Comparison of ENCODE assay signal across 15 cellular contexts in genomic region chr20:48789781-48790544, GRCh38. TPM values are rescaled to one million over a fixed set of nuclear protein-coding genes. Genes with fewer than 3 reads are reported as not detected.
DNase-seq lines count a peak whose midpoint lies in the region; ATAC-seq and TF ChIP-seq lines count a peak whose summit lies in the region.
"Had no signal": no experiment of that assay in that cellular context is flagged by ENCODE, and none has a peak within 500 bp of the region (broad histone marks: within the 10 kb centered on the region; RNA-seq: fewer than 3 reads in every experiment).

No MANE protein-coding gene starts in this region.

- H3K9me3 ChIP-seq in neuronal stem cell (replicated peaks in 1 of 2; ENCODE audit: control insufficient read depth in 2 of 2, insufficient read depth in 1 of 2, low read depth in 1 of 2, low read length in 2 of 2) (no peaks in the 10 kb centered on the region), esophagus squamous epithelium (no peaks in the 10 kb centered on the region)
- H3K9me3 ChIP-seq: adrenal gland had no signal

- DNase-seq in NCI-H510A treated with DMSO at 0.1 percent for 48 hours (lab: John Stamatoyannopoulos, UW) = peak; percentile 6
- no peak for DNase-seq in NCI-H510A (lab: John Stamatoyannopoulos, UW)
- DNase-seq in LHCN-M2 (ENCODE audit: low read depth) = peak; percentile 33
- DNase-seq in caudate nucleus (lab: John Stamatoyannopoulos, UW) = no peak
- no peak for DNase-seq in neuronal stem cell (ENCODE audit: low spot score)
- no peak for DNase-seq in activated CD4-positive, CD25-positive, alpha-beta regulatory T cell (lab: John Stamatoyannopoulos, UW)
- DNase-seq in esophagus squamous epithelium (lab: John Stamatoyannopoulos, UW) = no peak
- DNase-seq: DND-41, NCI-H1092, SHP77 had no signal

- H3K79me1 ChIP-seq in neuronal stem cell (ENCODE audit: low read depth, low read length) = peaks cover 2% of the 10 kb centered on the region

- H2AK5ac ChIP-seq in neuronal stem cell (ENCODE audit: low read depth, low read length) = no peak overlapping the region

- H3K4me2 ChIP-seq in neuronal stem cell (ENCODE audit: insufficient read depth, low read length, poor library complexity, severe bottlenecking) = no peak overlapping the region

- ATAC-seq in HG02981 (IDR thresholded peaks at IDR 0.05; ENCODE audit: unreplicated experiment) = no peak
- ATAC-seq: HCT116 had no signal

- no peak overlapping the region for H2BK15ac ChIP-seq in neuronal stem cell (ENCODE audit: low read length)

- H3K14ac ChIP-seq in neuronal stem cell (ENCODE audit: low read length) = no peak overlapping the region

- H4K8ac ChIP-seq in neuronal stem cell (ENCODE audit: low read depth, low read length) = no peak overlapping the region

- no peak for TF ChIP-seq CTCF in esophagus squamous epithelium (IDR thresholded peaks at IDR 0.05)

- no peak overlapping the region for H2BK12ac ChIP-seq in neuronal stem cell (ENCODE audit: low read length)

- TF ChIP-seq POLR2A in esophagus squamous epithelium (IDR thresholded peaks at IDR 0.05) = no peak

- intact Hi-C loops in esophagus squamous epithelium (cut with DNase I) = no loop called here

- no peak overlapping the region for H2BK120ac ChIP-seq in neuronal stem cell (ENCODE audit: low read depth, low read length)

- H3K27me3 ChIP-seq in neuronal stem cell (ENCODE audit: control insufficient read depth in 3 of 3, insufficient read depth in 3 of 3, low read depth in 1 of 3, low read length in 3 of 3) (no peaks in the 10 kb centered on the region), esophagus squamous epithelium (peaks cover 0 to 48% (median 0%) of the 10 kb centered on the region in 4 donors)
- H3K27me3 ChIP-seq: adrenal gland had no signal

- no peak overlapping the region for H4K91ac ChIP-seq in neuronal stem cell (ENCODE audit: low read depth, low read length, poor library complexity)

- H3K9ac ChIP-seq in neuronal stem cell (ENCODE audit: low read depth, low read length, poor library complexity) = no peak overlapping the region

- no peak overlapping the region for H2BK5ac ChIP-seq in neuronal stem cell (ENCODE audit: low read length)

- H3K4me1 ChIP-seq in neuronal stem cell (ENCODE audit: control insufficient read depth in 2 of 2, insufficient read depth in 1 of 2, low read depth in 1 of 2, low read length in 2 of 2) = peaks cover 23 to 57% of the 10 kb centered on the region in 2 donors
- peaks cover 4 to 54% (median 12%) of the 10 kb centered on the region in 3 donors for H3K4me1 ChIP-seq in esophagus squamous epithelium

- H3K27ac ChIP-seq in caudate nucleus (ENCODE audit: low read depth, low read length) (peak overlapping the region; percentile 44), neuronal stem cell (replicated peaks; ENCODE audit: low read length) (peak overlapping the region; percentile 4), esophagus squamous epithelium (no peak overlapping the region)
- H3K27ac ChIP-seq: adrenal gland, coronary artery had no signal

- no peak overlapping the region for H3K18ac ChIP-seq in neuronal stem cell (ENCODE audit: low read length)

- H3K4ac ChIP-seq in neuronal stem cell (ENCODE audit: low read length) = no peak overlapping the region

- no peak overlapping the region for H2AFZ ChIP-seq in neuronal stem cell (ENCODE audit: low read length)

- H3K4me3 ChIP-seq in neuronal stem cell (ENCODE audit: low read length in 2 of 2) (no peak overlapping the region), esophagus squamous epithelium (no peak overlapping the region)
- H3K4me3 ChIP-seq: adrenal gland, lung had no signal

- H3K36me3 ChIP-seq in neuronal stem cell (replicated peaks in 1 of 2; ENCODE audit: control insufficient read depth in 2 of 2, insufficient read depth in 2 of 2, low read length in 2 of 2) (peaks cover 0 to 17% of the 10 kb centered on the region in 2 donors), esophagus squamous epithelium (no peaks in the 10 kb centered on the region)
- H3K36me3 ChIP-seq: adrenal gland had no signal

- no CpG with 5 or more reads among the region's 10 CpGs for WGBS in neuronal stem cell (ENCODE audit: extremely low coverage in 2 of 2, insufficient read length in 2 of 2, insufficient replicate concordance in 1 of 2), 2 donors
- WGBS in esophagus squamous epithelium, 2 donors = 68 to 76% methylated on average over 9 to 10 of the region's 10 CpGs

- H3K23ac ChIP-seq in neuronal stem cell (ENCODE audit: low read depth, low read length, poor library complexity) = no peak overlapping the region

RNA-seq across cellular contexts. Expression of gene PREX1, which starts 37.8 kb away (rescaled TPM):
- total RNA-seq in LHCN-M2 (2014; rRNA removed) (28.1 and 28.7 TPM in 2 replicates), esophagus squamous epithelium (10 to 100 TPM in 2 of 4 donors, 1 to 10 TPM in 2; 4.9 to 25.9 (median 8.9) TPM)
- polyA plus RNA-seq in LHCN-M2 (2012) = 5.3 TPM
- polyA plus RNA-seq in neuronal stem cell (2013, experiment 1 of 2) = 10.0 TPM
- 10.7 TPM for polyA plus RNA-seq in neuronal stem cell (2013, experiment 2 of 2)

Comparison
In these comparisons a context has a peak if more than half of its experiments do, and no peak if none do; other contexts are left out.
1. DNase-seq: peak in NCI-H510A treated with DMSO at 0.1 percent for 48 hours (single experiment) and LHCN-M2 (single experiment); none in NCI-H510A (single experiment), caudate nucleus (0 of 61), neuronal stem cell (single experiment), activated CD4-positive, CD25-positive, alpha-beta regulatory T cell (0 of 4) and esophagus squamous epithelium (single experiment).
2. H3K27ac ChIP-seq: peak in caudate nucleus (single experiment) and neuronal stem cell (single experiment); none in esophagus squamous epithelium (0 of 4).